29 cellular contexts compared by ENCODE assay signal in the genomic region with DNA sequence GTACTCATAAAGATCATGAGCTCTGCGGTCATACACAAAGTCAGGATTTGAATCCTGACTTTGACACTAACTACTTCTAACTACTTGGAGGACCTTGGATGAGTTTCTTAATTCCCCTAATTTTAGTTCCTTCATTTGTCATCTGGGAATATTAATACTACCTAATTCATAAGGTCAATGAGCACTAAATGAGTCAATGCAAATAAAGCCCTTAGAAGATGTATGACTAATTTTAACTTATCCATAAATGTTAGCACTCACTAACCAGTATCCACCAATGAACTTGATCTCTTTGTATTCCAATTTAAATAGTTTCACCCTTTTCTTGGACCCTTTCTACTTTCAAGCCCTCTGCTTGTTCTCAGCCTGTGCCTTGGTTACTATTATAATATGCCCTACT.
"Had no signal": no experiment of that assay in that cellular context is flagged by ENCODE, and none has a peak within 500 bp of the region (broad histone marks: within the 10 kb centered on the region; RNA-seq: fewer than 3 reads in every experiment).

No MANE protein-coding gene starts in this region.

- H3K27ac Mint-ChIP-seq: immature natural killer cell; naive thymus-derived CD8-positive, alpha-beta T cell; nephron; stimulated activated naive B cell treated with anti-CD40 and anti-IgM and Interleukin-4, amounts not matched to agents 10 μg/mL and 1 μg/mL and 100 μg/mL, for 72 hours had no signal

- H3K36me3 ChIP-seq: left lung, lower lobe of right lung, pancreas, prostate gland, stomach, thyroid gland, transverse colon, upper lobe of left lung, vagina had no signal

- H3K9me3 Mint-ChIP-seq: nephron had no signal

- DNase-seq: immature natural killer cell; kidney; left colon; left lung; lower lobe of right lung; mammary epithelial cell; mesenchymal stem cell; naive thymus-derived CD8-positive, alpha-beta T cell; nucleus accumbens; pancreas; posterior cingulate gyrus; retina; right cardiac atrium; stimulated activated CD4-positive, alpha-beta T cell treated with anti-CD3 and anti-CD28 coated beads, Interleukin-12 subunit alpha, Interleukin-12 subunit beta, amount 100 ng/mL, for 4 hours; stimulated activated CD4-positive, alpha-beta T cell treated with anti-CD3 and anti-CD28 coated beads, Interleukin-15, amount 100 ng/mL, for 24 hours; stimulated activated CD4-positive, alpha-beta T cell treated with anti-CD3 and anti-CD28 coated beads, Interleukin-4, amount 100 ng/mL, for 4 hours; stimulated activated CD8-positive, alpha-beta memory T cell treated with anti-CD3 and anti-CD28 coated beads, Interleukin-4, amount 100 ng/mL, for 48 hours; stimulated activated naive B cell treated with anti-CD40 and anti-IgM and Interleukin-4, amounts not matched to agents 10 μg/mL and 1 μg/mL and 100 μg/mL, for 72 hours; stimulated activated naive CD8-positive, alpha-beta T cell treated with anti-CD3 and anti-CD28 coated beads, Interleukin-15, Interleukin-2, amounts not matched to agents 100 U/mL and 50 U/mL, for 24 hours; stomach; testis; thyroid gland; transverse colon; upper lobe of left lung had no signal

- H3K4me3 ChIP-seq: left lung, lower lobe of right lung, pancreas, prostate gland, skin epidermis, stomach, testis, thyroid gland, transverse colon, upper lobe of left lung, vagina had no signal

- H3K4me1 Mint-ChIP-seq: immature natural killer cell; naive thymus-derived CD8-positive, alpha-beta T cell; nephron; neural crest cell; stimulated activated naive B cell treated with anti-CD40 and anti-IgM and Interleukin-4, amounts not matched to agents 10 μg/mL and 1 μg/mL and 100 μg/mL, for 72 hours had no signal

- H3K27ac ChIP-seq: left lung, lower lobe of right lung, pancreas, prostate gland, skin epidermis, stomach, testis, thyroid gland, transverse colon, upper lobe of left lung, vagina had no signal

- H3K27me3 Mint-ChIP-seq: stimulated activated naive B cell treated with anti-CD40 and anti-IgM and Interleukin-4, amounts not matched to agents 10 μg/mL and 1 μg/mL and 100 μg/mL, for 72 hours had no signal

- H3K36me3 Mint-ChIP-seq: immature natural killer cell; naive thymus-derived CD8-positive, alpha-beta T cell; stimulated activated naive B cell treated with anti-CD40 and anti-IgM and Interleukin-4, amounts not matched to agents 10 μg/mL and 1 μg/mL and 100 μg/mL, for 72 hours had no signal

- H3K9me3 ChIP-seq: left lung, lower lobe of right lung, pancreas, prostate gland, stomach, testis, thyroid gland, transverse colon, upper lobe of left lung, vagina had no signal

- H3K4me3 Mint-ChIP-seq: immature natural killer cell; naive thymus-derived CD8-positive, alpha-beta T cell; nephron; neural crest cell; stimulated activated naive B cell treated with anti-CD40 and anti-IgM and Interleukin-4, amounts not matched to agents 10 μg/mL and 1 μg/mL and 100 μg/mL, for 72 hours had no signal
